ENCODE assay signal across 8 cellular contexts in genomic region chr7:112940314-112940732, GRCh38.
DNase-seq lines count a peak whose midpoint lies in the region; ATAC-seq and TF ChIP-seq lines count a peak whose summit lies in the region.

No MANE protein-coding gene starts in this region.

- H3K36me3 ChIP-seq in BE2C, result no peaks in the 10 kb centered on the region
- H3K36me3 ChIP-seq in body of pancreas (replicated peaks in 1 of 2; ENCODE audit: insufficient read depth in 1 of 2, low read depth in 2 of 2), result no peaks in the 10 kb centered on the region
- H3K36me3 ChIP-seq in upper lobe of left lung, result no peaks in the 10 kb centered on the region

- intact Hi-C loops in body of pancreas (cut with DNase I), result no loop called here
- intact Hi-C loops in lower leg skin (cut with DNase I; ENCODE audit: low total_unique reads), result no loop called here

- H3K9me3 ChIP-seq in BE2C (no peaks in the 10 kb centered on the region), body of pancreas (no peaks in the 10 kb centered on the region), upper lobe of left lung (no peaks in the 10 kb centered on the region)

- H3K27me3 ChIP-seq in BE2C (peaks cover 3% of the 10 kb centered on the region), body of pancreas (no peaks in the 10 kb centered on the region), upper lobe of left lung (no peaks in the 10 kb centered on the region)

- peak overlapping the region; percentile 85 for H3K4me3 ChIP-seq in BE2C (ENCODE audit: low read depth, low read length)
- H3K4me3 ChIP-seq in body of pancreas, result peak overlapping the region; percentile 15 to 27
- peak overlapping the region; percentile 28 for H3K4me3 ChIP-seq in lower leg skin (ENCODE audit: low read depth, poor library complexity, severe bottlenecking)
- H3K4me3 ChIP-seq in upper lobe of left lung, result peak overlapping the region; percentile 18 to 91 (median 80)

- TF ChIP-seq CTCF in BE2C (IDR thresholded peaks at IDR 0.05; ENCODE audit: low read depth, low read length) (no peak), body of pancreas (IDR thresholded peaks at IDR 0.05) (peak in 2 of 7 experiments; percentile 4 to 10), lower leg skin (IDR thresholded peaks at IDR 0.05) (no peak), upper lobe of left lung (IDR thresholded peaks at IDR 0.05) (peak in 1 of 6 experiments; percentile 18)

- WGBS in body of pancreas, 2 donors, result 10 to 13% methylated on average over 8 of the region's 8 CpGs
- WGBS in lower leg skin, 2 donors, result 17 to 19% methylated on average over 8 of the region's 8 CpGs
- WGBS in upper lobe of left lung, 2 donors, result 13 to 19% methylated on average over 8 of the region's 8 CpGs

- peak overlapping the region; percentile 40 to 85 (median 80) for H3K27ac ChIP-seq in body of pancreas
- peak overlapping the region; percentile 66 to 88 (median 78) for H3K27ac ChIP-seq in upper lobe of left lung

- DNase-seq in BE2C (no peak), body of pancreas (no peak), lower leg skin (ENCODE audit: low spot score in 2 of 2) (no peak), upper lobe of left lung (no peak), NK-92 (lab: John Stamatoyannopoulos, UW; ENCODE audit: unreplicated experiment) (no peak), EL (no peak)

- TF ChIP-seq EP300 in upper lobe of left lung (IDR thresholded peaks at IDR 0.05), result no peak

- H3K4me1 ChIP-seq in BE2C (no peaks in the 10 kb centered on the region), body of pancreas (peaks cover 32% of the 10 kb centered on the region), upper lobe of left lung (peaks cover 17 to 23% (median 18%) of the 10 kb centered on the region in 4 donors)

- peak; percentile 49 for ATAC-seq in GM19455 (IDR thresholded peaks at IDR 0.05; ENCODE audit: unreplicated experiment)
- peak; percentile 39 for ATAC-seq in HG03460 (IDR thresholded peaks at IDR 0.05; ENCODE audit: unreplicated experiment)
- peak; percentile 54 for ATAC-seq in body of pancreas
- ATAC-seq in upper lobe of left lung (ENCODE audit: low FRiP score in 2 of 2), result peak; percentile 57 to 76

- no peak for TF ChIP-seq POLR2A in body of pancreas (IDR thresholded peaks at IDR 0.05)
- no peak for TF ChIP-seq POLR2A in lower leg skin (IDR thresholded peaks at IDR 0.05)
- peak in 1 of 4 donors; percentile 24 for TF ChIP-seq POLR2A in upper lobe of left lung (IDR thresholded peaks at IDR 0.05)

Comparison
In these comparisons a context has a peak if more than half of its experiments do, and no peak if none do; other contexts are left out.
1. H3K4me3 ChIP-seq: peak in every context shown above with its lines; median percentile 85 in BE2C; 80 in upper lobe of left lung; 28 in lower leg skin; 21 in body of pancreas.